Comparison of ENCODE assay signal across 8 cellular contexts in the genomic region with DNA sequence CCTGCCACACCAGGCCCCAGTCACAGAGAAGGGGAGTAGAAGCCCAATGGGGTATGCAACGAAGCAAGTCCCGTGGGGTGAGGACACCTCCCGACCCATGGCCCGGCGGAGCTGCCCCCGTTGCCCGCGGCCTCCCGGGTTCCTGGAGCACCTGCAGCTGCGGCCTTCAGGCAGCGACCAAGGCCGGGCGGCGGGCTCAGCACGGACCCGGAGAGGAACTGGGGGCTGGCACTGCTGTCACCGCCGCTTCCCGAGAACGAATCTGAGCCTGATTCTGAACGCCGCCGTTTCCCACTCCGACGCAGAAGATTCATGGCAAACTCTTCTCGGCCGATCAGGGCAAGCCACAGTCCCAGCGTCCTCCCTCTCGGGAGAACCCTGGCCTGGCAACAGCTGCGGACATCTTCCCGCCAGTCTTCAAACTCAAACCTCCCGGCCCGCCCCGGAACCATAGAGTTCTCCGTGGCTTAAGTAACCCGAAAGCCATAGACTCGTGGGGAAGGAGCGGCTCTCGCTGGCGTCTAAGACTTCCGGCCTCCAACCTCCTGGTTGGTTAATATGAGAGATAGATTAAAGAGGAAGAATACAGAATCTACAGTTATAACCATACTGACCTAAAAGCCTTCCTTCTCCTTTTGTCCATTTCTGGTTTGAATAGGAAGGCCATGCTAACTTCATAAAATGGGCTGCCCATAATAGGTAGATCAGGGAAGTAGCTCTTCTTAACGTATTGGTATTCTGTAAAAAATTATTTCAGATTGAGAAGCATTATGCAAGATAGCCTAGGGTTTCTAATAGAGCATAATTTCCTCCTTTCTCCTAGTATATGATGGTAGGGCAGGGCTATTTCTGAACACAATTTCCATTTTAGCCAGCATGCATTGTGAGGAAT. TPM values are rescaled to one million over a fixed set of nuclear protein-coding genes. Genes with fewer than 3 reads are reported as not detected.
DNase-seq lines count a peak whose midpoint lies in the region; ATAC-seq and TF ChIP-seq lines count a peak whose summit lies in the region.

A gene (minus strand): TSS at position 425 of the 892 bp plus-strand sequence. CDS start 111 bp downstream, at position 314.

- peak within 1 kb of the TSS; percentile 79 for H3K27ac ChIP-seq in left ventricle myocardium inferior (replicated peaks)
- no peak within 1 kb of the TSS for H3K27ac ChIP-seq in urinary bladder (ENCODE audit: low read depth)

- TF ChIP-seq CTCF in GM13976 (IDR thresholded peaks at IDR 0.05; ENCODE audit: borderline replicate concordance, control extremely low read depth, extremely low read depth, insufficient read depth, missing control alignments): no peak
- TF ChIP-seq CTCF in left ventricle myocardium inferior (IDR thresholded peaks at IDR 0.05; ENCODE audit: borderline replicate concordance): no peak
- no peak for TF ChIP-seq CTCF in progenitor cell of endocrine pancreas (IDR thresholded peaks at IDR 0.05; ENCODE audit: unreplicated experiment)

- peaks cover 13% of the 10 kb centered on the region for H3K4me1 ChIP-seq in left ventricle myocardium inferior
- H3K4me1 ChIP-seq in urinary bladder (ENCODE audit: insufficient read depth): no peaks in the 10 kb centered on the region

- H3K27me3 ChIP-seq in left ventricle myocardium inferior (ENCODE audit: low read depth): no peaks in the 10 kb centered on the region

- H3K9me3 Mint-ChIP-seq in progenitor cell of endocrine pancreas (ENCODE audit: low read depth): no peaks in the 10 kb centered on the region

- intact Hi-C loops in T-helper 1 cell treated with Interleukin-12 subunit alpha and Interleukin-12 subunit beta and Interleukin-4 antibody, amounts not matched to agents 30 ng/mL and 1 ng/mL, for 36 hours (cut with micrococcal nuclease): loop anchor here (1.0 to 10.0 kb wide), 26 partner anchors 114 to 1943 kb away; a partner anchor contains a TSS
- intact Hi-C loops in left ventricle myocardium inferior (cut with micrococcal nuclease): loop anchor here (5.0 kb wide), 1 partner anchor 711 kb away; no protein-coding TSS in a partner anchor

- peak within 1 kb of the TSS; percentile 63 for H3K27ac Mint-ChIP-seq in progenitor cell of endocrine pancreas

- under 1% methylated on average over 42 of the region's 42 CpGs for WGBS in urinary bladder

- peak; percentile 92 for DNase-seq in GM13976 (ENCODE audit: low spot score)
- peak; percentile 96 for DNase-seq in NCI-H146 treated with DMSO at 0.1 percent for 48 hours (lab: John Stamatoyannopoulos, UW; ENCODE audit: unreplicated experiment)
- DNase-seq in amniotic stem cell (lab: John Stamatoyannopoulos, UW): peak; percentile 77
- peak; percentile 88 for DNase-seq in left ventricle myocardium inferior
- peak; percentile 54 for DNase-seq in progenitor cell of endocrine pancreas (ENCODE audit: low spot score, unreplicated experiment)

- H3K4me3 ChIP-seq in left ventricle myocardium inferior (peak within 1 kb of the TSS; percentile 70), urinary bladder (ENCODE audit: low read depth, low read length) (peak within 1 kb of the TSS; percentile 45)

- in situ Hi-C loops in GM13976 (cut with MboI; ENCODE audit: low sequenced_read_pairs, unreplicated experiment): loop anchor here (25.0 kb wide), 1 partner anchor 566 kb away; no protein-coding TSS in a partner anchor

- H3K36me3 ChIP-seq in left ventricle myocardium inferior: no peaks in the 10 kb centered on the region
- no peaks in the 10 kb centered on the region for H3K36me3 ChIP-seq in urinary bladder (ENCODE audit: insufficient read depth)

- peaks cover 9% of the 10 kb centered on the region for H3K4me1 Mint-ChIP-seq in progenitor cell of endocrine pancreas (ENCODE audit: low read depth)

- peak within 1 kb of the TSS; percentile 85 for H3K4me3 Mint-ChIP-seq in progenitor cell of endocrine pancreas (ENCODE audit: low read depth)

- H3K36me3 Mint-ChIP-seq in progenitor cell of endocrine pancreas (ENCODE audit: insufficient read depth): no peaks in the 10 kb centered on the region

- no peaks in the 10 kb centered on the region for H3K27me3 Mint-ChIP-seq in progenitor cell of endocrine pancreas

- no peaks in the 10 kb centered on the region for H3K9me3 ChIP-seq in left ventricle myocardium inferior (replicated peaks)

- peak; percentile 85 for ATAC-seq in HG02870 (IDR thresholded peaks at IDR 0.05; ENCODE audit: unreplicated experiment)

RNA-seq across cellular contexts. Expression of the gene that starts here (rescaled TPM):
- 24.6 and 27.1 TPM in 2 replicates for total RNA-seq in T-helper 1 cell treated with Interleukin-12 subunit alpha and Interleukin-12 subunit beta and Interleukin-4 antibody, amounts not matched to agents 30 ng/mL and 1 ng/mL, for 36 hours
- total RNA-seq in left ventricle myocardium inferior: 0.38 TPM
- 9.6 and 9.9 TPM in 2 replicates for total RNA-seq in progenitor cell of endocrine pancreas
- 7.3 TPM for total RNA-seq in urinary bladder
- 0.11 TPM for polyA plus RNA-seq in urinary bladder

Comparison
In these comparisons a context has a peak if more than half of its experiments do, and no peak if none do; other contexts are left out.
1. Peak in DNase-seq, H3K4me3 ChIP-seq and H3K27ac ChIP-seq in left ventricle myocardium inferior; RNA of the gene not detected or under 1 TPM.